ENCODE assay signal across 27 cellular contexts in the genomic region with DNA sequence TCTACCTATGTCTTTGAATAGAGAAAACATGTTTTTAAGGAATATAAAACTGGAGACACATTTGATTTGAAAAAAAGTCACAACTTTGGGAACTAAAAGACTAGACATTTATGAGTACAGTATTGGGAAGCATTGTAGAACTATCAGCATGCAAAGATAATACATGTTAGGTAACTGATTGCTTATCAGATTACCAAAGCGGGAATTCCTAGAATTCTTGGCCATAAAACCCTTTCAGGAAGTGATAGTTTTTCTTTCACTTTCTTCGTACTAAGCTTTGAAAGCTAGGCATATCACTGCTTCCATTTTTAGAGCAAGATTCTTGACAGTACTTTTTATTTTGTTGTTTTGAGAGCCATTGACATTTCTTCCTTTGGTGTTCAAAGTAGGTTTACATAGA.
DNase-seq lines count a peak whose midpoint lies in the region; ATAC-seq and TF ChIP-seq lines count a peak whose summit lies in the region.
"Had no signal": no experiment of that assay in that cellular context is flagged by ENCODE, and none has a peak within 500 bp of the region (broad histone marks: within the 10 kb centered on the region; RNA-seq: fewer than 3 reads in every experiment).

No MANE protein-coding gene starts in this region.

- TF ChIP-seq POLR2A in sigmoid colon (IDR thresholded peaks at IDR 0.05) = no peak
- no peak for TF ChIP-seq POLR2A in GM18505 (IDR thresholded peaks at IDR 0.05; ENCODE audit: borderline replicate concordance, extremely low read depth, insufficient read depth, insufficient read length)

- peak overlapping the region; percentile 65 for H3K27ac Mint-ChIP-seq in HFFc6
- H3K27ac Mint-ChIP-seq in osteocyte (ENCODE audit: unreplicated experiment) = no peak overlapping the region
- H3K27ac Mint-ChIP-seq: activated CD4-positive, alpha-beta memory T cell treated with anti-CD3 and anti-CD28 coated beads, Interleukin-2, amount 10 ng/mL, durations not matched to agents 7 days and 5 days; activated naive CD8-positive, alpha-beta T cell treated with anti-CD3 and anti-CD28 coated beads, Interleukin-2, amount 50 U/mL, for 24 hours; CD8-positive, alpha-beta memory T cell; memory B cell; naive thymus-derived CD4-positive, alpha-beta T cell had no signal

- intact Hi-C loops in mucosa of descending colon (cut with DNase I, micrococcal nuclease) (no loop called here), sigmoid colon (cut with DNase I) (no loop called here)

- no peaks in the 10 kb centered on the region for H3K4me1 ChIP-seq in mucosa of descending colon (ENCODE audit: low read depth)
- no peaks in the 10 kb centered on the region for H3K4me1 ChIP-seq in sigmoid colon
- H3K4me1 ChIP-seq: parathyroid adenoma, vagina had no signal

- no peaks in the 10 kb centered on the region for H3K27me3 Mint-ChIP-seq in HFFc6 (ENCODE audit: insufficient read depth)
- H3K27me3 Mint-ChIP-seq in osteocyte (ENCODE audit: unreplicated experiment) = peaks cover 29% of the 10 kb centered on the region
- H3K27me3 Mint-ChIP-seq: activated CD4-positive, alpha-beta memory T cell treated with anti-CD3 and anti-CD28 coated beads, Interleukin-2, amount 10 ng/mL, durations not matched to agents 7 days and 5 days; activated naive CD8-positive, alpha-beta T cell treated with anti-CD3 and anti-CD28 coated beads, Interleukin-2, amount 50 U/mL, for 24 hours; CD8-positive, alpha-beta memory T cell; memory B cell; naive thymus-derived CD4-positive, alpha-beta T cell had no signal

- H3K4me3 Mint-ChIP-seq in HFFc6 = peak overlapping the region; percentile 74
- no peak overlapping the region for H3K4me3 Mint-ChIP-seq in osteocyte (ENCODE audit: unreplicated experiment)
- H3K4me3 Mint-ChIP-seq: activated CD4-positive, alpha-beta memory T cell treated with anti-CD3 and anti-CD28 coated beads, Interleukin-2, amount 10 ng/mL, durations not matched to agents 7 days and 5 days; activated naive CD8-positive, alpha-beta T cell treated with anti-CD3 and anti-CD28 coated beads, Interleukin-2, amount 50 U/mL, for 24 hours; CD8-positive, alpha-beta memory T cell; memory B cell; naive thymus-derived CD4-positive, alpha-beta T cell had no signal

- 8 to 36% methylated on average over 2 of the region's 2 CpGs for WGBS in sigmoid colon, 2 donors

- no peak for TF ChIP-seq CTCF in HFFc6 (IDR thresholded peaks at IDR 0.05)
- no peak for TF ChIP-seq CTCF in mucosa of descending colon (IDR thresholded peaks at IDR 0.05)
- no peak for TF ChIP-seq CTCF in sigmoid colon (IDR thresholded peaks at IDR 0.05)
- TF ChIP-seq CTCF in osteocyte (IDR thresholded peaks at IDR 0.05) = no peak

- H3K4me1 Mint-ChIP-seq in HFFc6 (ENCODE audit: low read depth) (peaks cover 30% of the 10 kb centered on the region), osteocyte (ENCODE audit: unreplicated experiment) (no peaks in the 10 kb centered on the region)
- H3K4me1 Mint-ChIP-seq: activated CD4-positive, alpha-beta memory T cell treated with anti-CD3 and anti-CD28 coated beads, Interleukin-2, amount 10 ng/mL, durations not matched to agents 7 days and 5 days; activated naive CD8-positive, alpha-beta T cell treated with anti-CD3 and anti-CD28 coated beads, Interleukin-2, amount 50 U/mL, for 24 hours; CD8-positive, alpha-beta memory T cell; memory B cell had no signal

- TF ChIP-seq EP300 in sigmoid colon (IDR thresholded peaks at IDR 0.05) = no peak

- H3K36me3 Mint-ChIP-seq in HFFc6 (ENCODE audit: low read depth) (no peaks in the 10 kb centered on the region), osteocyte (ENCODE audit: unreplicated experiment) (no peaks in the 10 kb centered on the region)
- H3K36me3 Mint-ChIP-seq: CD8-positive, alpha-beta memory T cell; memory B cell; naive thymus-derived CD4-positive, alpha-beta T cell had no signal

- no peak overlapping the region for H3K4me3 ChIP-seq in mucosa of descending colon
- H3K4me3 ChIP-seq in sigmoid colon = no peak overlapping the region
- H3K4me3 ChIP-seq: MG63, vagina had no signal

- no peaks in the 10 kb centered on the region for H3K9me3 ChIP-seq in mucosa of descending colon
- H3K9me3 ChIP-seq in sigmoid colon = no peaks in the 10 kb centered on the region
- H3K9me3 ChIP-seq: MG63, vagina had no signal

- H3K27ac ChIP-seq in sigmoid colon = no peak overlapping the region
- H3K27ac ChIP-seq: parathyroid adenoma, RWPE1, vagina had no signal

- ATAC-seq in mucosa of descending colon = peak; percentile 16
- ATAC-seq in GM18505 (IDR thresholded peaks at IDR 0.05; ENCODE audit: unreplicated experiment) = no peak
- ATAC-seq: activated naive CD8-positive, alpha-beta T cell treated with anti-CD3 and anti-CD28 coated beads, Interleukin-2, amount 50 U/mL, for 24 hours; naive thymus-derived CD4-positive, alpha-beta T cell; sciatic nerve had no signal

- H3K36me3 ChIP-seq in mucosa of descending colon (ENCODE audit: low read depth) (no peaks in the 10 kb centered on the region), sigmoid colon (no peaks in the 10 kb centered on the region)
- H3K36me3 ChIP-seq: MG63, vagina had no signal

- H3K27me3 ChIP-seq in sigmoid colon = no peaks in the 10 kb centered on the region
- H3K27me3 ChIP-seq: MG63, vagina had no signal

- no peaks in the 10 kb centered on the region for H3K9me3 Mint-ChIP-seq in HFFc6
- H3K9me3 Mint-ChIP-seq in osteocyte (ENCODE audit: unreplicated experiment) = no peaks in the 10 kb centered on the region
- H3K9me3 Mint-ChIP-seq: activated naive CD8-positive, alpha-beta T cell treated with anti-CD3 and anti-CD28 coated beads, Interleukin-2, amount 50 U/mL, for 24 hours; memory B cell had no signal

- peak; percentile 5 for DNase-seq in HFFc6
- DNase-seq in amniotic epithelial cell (ENCODE audit: low read depth) = peak; percentile 29
- DNase-seq in mucosa of descending colon = no peak
- DNase-seq in sigmoid colon = no peak
- no peak for DNase-seq in osteocyte (ENCODE audit: extremely low spot score, unreplicated experiment)
- DNase-seq in NCI-H2107 (lab: John Stamatoyannopoulos, UW) = no peak
- DNase-seq: activated CD4-positive, alpha-beta memory T cell treated with anti-CD3 and anti-CD28 coated beads, Interleukin-2, amount 10 ng/mL, durations not matched to agents 7 days and 5 days; activated CD4-positive, CD25-positive, alpha-beta regulatory T cell; activated gamma-delta T cell; activated naive CD8-positive, alpha-beta T cell treated with anti-CD3 and anti-CD28 coated beads, Interleukin-2, amount 50 U/mL, for 24 hours; AML-193; CD8-positive, alpha-beta memory T cell; DMS79 treated with DMSO at 0.1 percent for 48 hours; GOT3; MG63; naive thymus-derived CD4-positive, alpha-beta T cell; NCI-H1417 treated with DMSO at 0.1 percent for 48 hours; NCI-H2171; NCI-H524 treated with DMSO at 0.1 percent for 48 hours; substantia nigra; T-helper 9 cell had no signal

Comparison
In these comparisons a context has a peak if more than half of its experiments do, and no peak if none do; other contexts are left out.
1. DNase-seq: peak in HFFc6 (single experiment) and amniotic epithelial cell (single experiment); none in mucosa of descending colon (0 of 3), sigmoid colon (single experiment), osteocyte (single experiment) and NCI-H2107 (single experiment).